Comparison of ENCODE assay signal across 12 cellular contexts in the genomic region with DNA sequence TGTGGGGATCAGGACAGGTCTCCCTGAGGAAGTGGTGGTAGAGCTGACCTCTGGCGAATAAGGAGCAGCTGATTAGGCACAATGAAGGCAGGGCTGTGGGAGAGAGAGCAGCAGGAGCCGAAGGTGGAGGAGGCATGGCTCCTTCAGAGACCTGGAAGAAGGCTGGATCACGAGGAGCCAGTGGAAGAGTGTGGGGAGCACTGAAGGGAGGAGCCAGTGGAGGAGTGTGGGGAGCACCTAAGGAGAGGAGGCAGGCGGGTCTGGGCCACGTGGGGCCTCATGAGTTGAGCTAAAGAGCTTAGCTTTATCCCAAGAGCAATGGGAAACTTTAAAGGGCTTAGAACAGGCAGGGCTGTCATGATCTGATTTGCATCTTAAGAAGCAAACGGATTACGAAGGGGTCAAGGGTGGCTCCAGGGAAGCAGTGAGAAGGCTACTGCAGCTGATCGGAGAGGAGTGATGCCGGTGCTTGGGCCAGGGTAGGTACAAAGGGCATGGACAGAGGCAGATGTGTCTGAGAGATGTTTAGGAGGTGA. TPM values are rescaled to one million over a fixed set of nuclear protein-coding genes. Genes with fewer than 3 reads are reported as not detected.
DNase-seq lines count a peak whose midpoint lies in the region; ATAC-seq and TF ChIP-seq lines count a peak whose summit lies in the region.
"Had no signal": no experiment of that assay in that cellular context is flagged by ENCODE, and none has a peak within 500 bp of the region (broad histone marks: within the 10 kb centered on the region; RNA-seq: fewer than 3 reads in every experiment).

No MANE protein-coding gene starts in this region.

- H4K91ac ChIP-seq in H9 (ENCODE audit: insufficient read length, low read depth, low read length) = no peak overlapping the region

- no peak for TF ChIP-seq EP300 in upper lobe of left lung (IDR thresholded peaks at IDR 0.05)

- H3K14ac ChIP-seq in H9 (ENCODE audit: insufficient read depth, low read length) = no peak overlapping the region

- H2AK5ac ChIP-seq in H9 (ENCODE audit: insufficient read length, low read length) = no peak overlapping the region

- H4K8ac ChIP-seq in H9 (replicated peaks; ENCODE audit: insufficient read length, low read depth, low read length) = no peak overlapping the region

- no peak overlapping the region for H3K23ac ChIP-seq in H9 (ENCODE audit: insufficient read length, low read depth, low read length)

- no peak overlapping the region for H3K56ac ChIP-seq in H9 (ENCODE audit: insufficient read length, low read depth, low read length)

- H2AFZ ChIP-seq in osteoblast (ENCODE audit: low read length) = no peak overlapping the region
- no peak overlapping the region for H2AFZ ChIP-seq in H9 (ENCODE audit: low read length)

- H2BK12ac ChIP-seq in H9 (ENCODE audit: insufficient read length, low read depth, low read length) = no peak overlapping the region

- H3K4me2 ChIP-seq in osteoblast (ENCODE audit: insufficient read depth, low read length) (no peak overlapping the region), H9 (ENCODE audit: insufficient read depth, insufficient read length, low read length) (no peak overlapping the region)

- no peak overlapping the region for H3T11ph ChIP-seq in H9 (ENCODE audit: low read length)

- no peak overlapping the region for H3K4me3 ChIP-seq in endodermal cell (ENCODE audit: low read length)
- no peak overlapping the region for H3K4me3 ChIP-seq in osteoblast (ENCODE audit: insufficient read depth, low read length)
- H3K4me3 ChIP-seq in upper lobe of left lung = no peak overlapping the region

- CTCF ChIA-PET in WTC11 (lab: Charles Lee) = no interaction called here

- TF ChIP-seq CTCF in WTC11 (IDR thresholded peaks at IDR 0.05) (no peak), endodermal cell (conservative IDR thresholded peaks at IDR 0.05) (no peak), osteoblast (IDR thresholded peaks at IDR 0.05; ENCODE audit: extremely low read depth, low read depth, low read length) (no peak), H9 (conservative IDR thresholded peaks at IDR 0.05) (no peak), upper lobe of left lung (IDR thresholded peaks at IDR 0.05) (no peak)

- H3K4me3 Mint-ChIP-seq in WTC11 (no peak overlapping the region), endodermal cell (no peak overlapping the region), H9 (no peak overlapping the region)
- H3K4me3 Mint-ChIP-seq: CD14-positive monocyte; CD8-positive, alpha-beta T cell had no signal

- H3K4me1 Mint-ChIP-seq in WTC11 (peaks cover 7% of the 10 kb centered on the region), endodermal cell (peaks cover 6% of the 10 kb centered on the region), H9 (peaks cover 14 to 16% of the 10 kb centered on the region in 2 experiments)
- H3K4me1 Mint-ChIP-seq: CD14-positive monocyte had no signal

- H3K36me3 Mint-ChIP-seq in WTC11 (no peaks in the 10 kb centered on the region), endodermal cell (ENCODE audit: low read depth) (no peaks in the 10 kb centered on the region), H9 (ENCODE audit: insufficient read depth in 1 of 3, low read depth in 3 of 3) (no peaks in the 10 kb centered on the region)
- H3K36me3 Mint-ChIP-seq: CD14-positive monocyte; CD8-positive, alpha-beta T cell had no signal

- no peaks in the 10 kb centered on the region for H3K27me3 Mint-ChIP-seq in WTC11 (ENCODE audit: low read depth)
- H3K27me3 Mint-ChIP-seq in endodermal cell (ENCODE audit: insufficient read depth) = peaks cover 2% of the 10 kb centered on the region
- peaks cover 5% of the 10 kb centered on the region; the same call in 1 of the 2 replicates for H3K27me3 Mint-ChIP-seq in H9 (ENCODE audit: low read depth)

- no peak overlapping the region for H2BK5ac ChIP-seq in H9 (ENCODE audit: insufficient read length, low read length)

- ATAC-seq in WTC11 (no peak), upper lobe of left lung (ENCODE audit: low FRiP score in 2 of 2) (no peak)
- ATAC-seq: CD8-positive, alpha-beta T cell had no signal

- no peaks in the 10 kb centered on the region for H3K79me1 ChIP-seq in H9 (ENCODE audit: insufficient read depth, low read depth, low read length, poor library complexity, severe bottlenecking)

- H3K9me3 ChIP-seq in endodermal cell (ENCODE audit: control insufficient read depth, low read length) = no peaks in the 10 kb centered on the region
- no peaks in the 10 kb centered on the region for H3K9me3 ChIP-seq in osteoblast (ENCODE audit: low read depth, low read length)
- no peaks in the 10 kb centered on the region for H3K9me3 ChIP-seq in H9 (ENCODE audit: control insufficient read depth, low read depth, low read length)
- no peaks in the 10 kb centered on the region for H3K9me3 ChIP-seq in upper lobe of left lung

- DNase-seq in NCI-H524 (lab: John Stamatoyannopoulos, UW) (peak; percentile 39 to 77), NCI-H524 treated with DMSO at 0.1 percent for 48 hours (lab: John Stamatoyannopoulos, UW) (no peak), WTC11 (ENCODE audit: low spot score) (no peak), endodermal cell (no peak), osteoblast (ENCODE audit: insufficient read length, low spot score, missing footprints) (peak; percentile 22), H9 (no peak), upper lobe of left lung (no peak)
- no peak for DNase-seq in activated T-cell treated with anti-CD3 and anti-CD28 coated beads, Interleukin-2, amount 50 U/mL, for 48 hours
- DNase-seq: CD8-positive, alpha-beta T cell; COR-L47 had no signal

- H3K79me2 ChIP-seq in osteoblast (ENCODE audit: insufficient read depth, low read length) = no peaks in the 10 kb centered on the region
- no peaks in the 10 kb centered on the region for H3K79me2 ChIP-seq in H9 (ENCODE audit: insufficient read depth, low read length)

- H3K27me3 ChIP-seq in endodermal cell (ENCODE audit: control insufficient read depth, insufficient read depth, low read length, poor library complexity, severe bottlenecking) (no peaks in the 10 kb centered on the region), osteoblast (ENCODE audit: insufficient read depth, low read length) (peaks cover 6% of the 10 kb centered on the region), H9 (ENCODE audit: insufficient read depth, low read length) (no peaks in the 10 kb centered on the region), upper lobe of left lung (no peaks in the 10 kb centered on the region)

- H3K27ac Mint-ChIP-seq in WTC11 (no peak overlapping the region), endodermal cell (peak overlapping the region; percentile 3), H9 (peak overlapping the region in 1 of 3 experiments; percentile 55; a peak in 3 of 7 replicates)
- H3K27ac Mint-ChIP-seq: CD8-positive, alpha-beta T cell had no signal

- no peaks in the 10 kb centered on the region for H3K9me3 Mint-ChIP-seq in WTC11
- H3K9me3 Mint-ChIP-seq in endodermal cell = no peaks in the 10 kb centered on the region
- H3K9me3 Mint-ChIP-seq in H9 = no peaks in the 10 kb centered on the region
- H3K9me3 Mint-ChIP-seq: CD14-positive monocyte; CD8-positive, alpha-beta T cell had no signal

- no peak overlapping the region for H3K4ac ChIP-seq in H9 (ENCODE audit: low read depth, low read length)

- H2BK15ac ChIP-seq in H9 (ENCODE audit: low read depth, low read length) = no peak overlapping the region

- 75 to 81% methylated on average over 9 of the region's 9 CpGs for WGBS in endodermal cell (ENCODE audit: insufficient coverage in 1 of 2, insufficient read length in 1 of 2), 2 experiments
- no CpG with 5 or more reads among the region's 9 CpGs for WGBS in H9 (ENCODE audit: extremely low coverage, insufficient read length, low lambda C conversion rate)
- 44 to 56% methylated on average over 9 of the region's 9 CpGs for WGBS in upper lobe of left lung, 2 donors

- H4K20me1 ChIP-seq in osteoblast (ENCODE audit: insufficient read depth, low read length) (peaks cover 2% of the 10 kb centered on the region), H9 (ENCODE audit: control insufficient read depth, insufficient read depth, insufficient read length) (no peaks in the 10 kb centered on the region)

- no peak overlapping the region for H3K27ac ChIP-seq in endodermal cell (ENCODE audit: low read depth, low read length)
- no peak overlapping the region for H3K27ac ChIP-seq in osteoblast (ENCODE audit: low read depth, low read length)
- H3K27ac ChIP-seq in H9 (ENCODE audit: insufficient read length, low read depth, low read length) = no peak overlapping the region
- H3K27ac ChIP-seq in upper lobe of left lung = no peak overlapping the region
- H3K27ac ChIP-seq: 22Rv1 had no signal

- TF ChIP-seq POLR2A in upper lobe of left lung (IDR thresholded peaks at IDR 0.05) = no peak

- no peaks in the 10 kb centered on the region for H3K36me3 ChIP-seq in endodermal cell (ENCODE audit: control insufficient read depth, insufficient read depth, low read length)
- H3K36me3 ChIP-seq in osteoblast (ENCODE audit: insufficient read depth, low read length) = no peaks in the 10 kb centered on the region
- H3K36me3 ChIP-seq in upper lobe of left lung = no peaks in the 10 kb centered on the region

- H2BK20ac ChIP-seq in H9 (ENCODE audit: low read depth, low read length, poor library complexity, severe bottlenecking) = no peak overlapping the region

- H3K23me2 ChIP-seq in H9 (ENCODE audit: insufficient read length, low read depth, low read length, poor library complexity, severe bottlenecking) = no peaks in the 10 kb centered on the region

- no peak overlapping the region for H3K18ac ChIP-seq in H9 (ENCODE audit: insufficient read length, low read depth, low read length)

- no peak overlapping the region for H4K5ac ChIP-seq in H9 (ENCODE audit: insufficient read length, low read depth, low read length)

- H3K4me1 ChIP-seq in endodermal cell (ENCODE audit: control insufficient read depth, insufficient read depth, low read length) (no peaks in the 10 kb centered on the region), osteoblast (ENCODE audit: insufficient read depth, low read length) (peaks cover 5% of the 10 kb centered on the region), H9 (ENCODE audit: insufficient read depth, low read length) (no peaks in the 10 kb centered on the region), upper lobe of left lung (no peaks in the 10 kb centered on the region)

- H2BK120ac ChIP-seq in H9 (ENCODE audit: low read depth, low read length, poor library complexity, severe bottlenecking) = no peak overlapping the region

- POLR2A ChIA-PET in WTC11 (lab: Charles Lee) = interaction anchor here (1.3 kb wide), 1 partner anchor 12 kb away, joined by 3 read pairs; no protein-coding TSS in a partner anchor

- H3K9ac ChIP-seq in endodermal cell (ENCODE audit: extremely low read depth, low read length, poor library complexity, severe bottlenecking) (no peak overlapping the region), H9 (ENCODE audit: extremely low read depth, insufficient read length, low read length) (no peak overlapping the region)

RNA-seq across cellular contexts. Expression of a gene that starts 44.9 kb away (rescaled TPM):
- total RNA-seq in WTC11 (2021) (211 to 237 TPM (median 216 TPM) in 3 replicates), endodermal cell (100 to 1,000 TPM; 157 to 196 TPM), osteoblast (393 and 412 TPM in 2 replicates), H9 (2021) (189 and 198 TPM in 2 replicates), upper lobe of left lung (100 to 1,000 TPM; 125 to 202 (median 142) TPM)
- polyA plus RNA-seq in endodermal cell (2013, experiment 1 of 2) = 158 TPM
- 164 TPM for polyA plus RNA-seq in endodermal cell (2013, experiment 2 of 2)

Comparison
In these comparisons a context has a peak if more than half of its experiments do, and no peak if none do; other contexts are left out.
1. DNase-seq: peak in NCI-H524 (2 of 2) and osteoblast (single experiment); none in NCI-H524 treated with DMSO at 0.1 percent for 48 hours (single experiment), WTC11 (single experiment), endodermal cell (single experiment), H9 (single experiment), activated T-cell treated with anti-CD3 and anti-CD28 coated beads, Interleukin-2, amount 50 U/mL, for 48 hours (0 of 2) and upper lobe of left lung (0 of 2).